Comparison of ENCODE assay signal across 1 cellular context in genomic region chr2:120398961-120399888, GRCh38.
A peak's percentile ranks its signal among the peaks of the same experiment; 100 is the strongest.
TF ChIP-seq lines count a peak whose summit lies in the region.

No MANE protein-coding gene starts in this region.

TF ChIP-seq in HepG2, 621 proteins besides CTCF, POLR2A, EP300 and RAD21 (continued from another document and continues in another):
- peak; percentile 91; the same call in 1 of the 2 replicates for TF ChIP-seq PATZ1 (CRISPR knock-in tag; IDR thresholded peaks at IDR 0.05)
- TF ChIP-seq ZFP36L2 (CRISPR knock-in tag; IDR thresholded peaks at IDR 0.05) = peak; percentile 87; the same call in 1 of the 2 replicates
- TF ChIP-seq ARID4A (CRISPR knock-in tag; IDR thresholded peaks at IDR 0.05; ENCODE audit: borderline replicate concordance) = no peak
- peak; percentile 48; the same call in 1 of the 2 replicates for TF ChIP-seq ZNF281 (CRISPR knock-in tag; IDR thresholded peaks at IDR 0.05; ENCODE audit: borderline replicate concordance)
- TF ChIP-seq FLYWCH1 (CRISPR knock-in tag; IDR thresholded peaks at IDR 0.05) = no peak
- no peak for TF ChIP-seq CENPX (CRISPR knock-in tag; IDR thresholded peaks at IDR 0.05)
- peak; percentile 32; the same call in 1 of the 2 replicates for TF ChIP-seq DR1 (CRISPR knock-in tag; IDR thresholded peaks at IDR 0.05)
- TF ChIP-seq BRCA1 (CRISPR knock-in tag; IDR thresholded peaks at IDR 0.05) = no peak
- TF ChIP-seq SALL1 (CRISPR knock-in tag; IDR thresholded peaks at IDR 0.05) = peak; percentile 85
- TF ChIP-seq PITX1 (CRISPR knock-in tag; IDR thresholded peaks at IDR 0.05) = peak; percentile 66
- TF ChIP-seq SRY (CRISPR knock-in tag; IDR thresholded peaks at IDR 0.05) = no peak; the same call in none of the 2 replicates
- peak; percentile 89; the same call in 1 of the 2 replicates for TF ChIP-seq CBX5 (CRISPR knock-in tag; IDR thresholded peaks at IDR 0.05; ENCODE audit: borderline replicate concordance)
- no peak for TF ChIP-seq ZNF234 (CRISPR knock-in tag; conservative IDR thresholded peaks at IDR 0.05)
- TF ChIP-seq ZZZ3 (CRISPR knock-in tag; IDR thresholded peaks at IDR 0.05; ENCODE audit: borderline replicate concordance) = no peak
- TF ChIP-seq ATF4 (CRISPR knock-in tag; IDR thresholded peaks at IDR 0.05) = no peak
- peak; percentile 46; the same call in 1 of the 2 replicates for TF ChIP-seq ATF7-NPFF (CRISPR knock-in tag; IDR thresholded peaks at IDR 0.05; ENCODE audit: low read depth)
- no peak for TF ChIP-seq SMAD1 (CRISPR knock-in tag; IDR thresholded peaks at IDR 0.05; ENCODE audit: borderline replicate concordance, low read depth)
- TF ChIP-seq, protein P1, sequence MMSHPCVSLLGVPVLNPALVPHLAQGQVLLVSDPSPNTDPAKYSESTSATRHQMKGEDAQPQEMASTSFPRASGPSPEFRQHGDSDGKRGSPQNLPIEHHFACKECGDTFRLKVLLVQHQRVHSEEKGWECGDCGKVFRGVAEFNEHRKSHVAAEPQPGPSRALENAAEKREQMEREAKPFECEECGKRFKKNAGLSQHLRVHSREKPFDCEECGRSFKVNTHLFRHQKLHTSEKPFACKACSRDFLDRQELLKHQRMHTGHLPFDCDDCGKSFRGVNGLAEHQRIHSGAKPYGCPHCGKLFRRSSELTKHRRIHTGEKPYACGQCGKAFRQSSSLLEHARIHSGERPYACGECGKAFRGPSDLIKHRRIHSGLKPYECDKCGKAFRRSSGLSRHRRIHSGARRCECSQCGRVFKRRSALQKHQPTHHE (CRISPR knock-in tag; IDR thresholded peaks at IDR 0.05; ENCODE audit: borderline replicate concordance) = peak; percentile 80; the same call in 1 of the 2 replicates
- no peak; the same call in 1 of the 2 replicates for TF ChIP-seq ARHGAP35 (CRISPR knock-in tag; IDR thresholded peaks at IDR 0.05; ENCODE audit: borderline replicate concordance)
- no peak for TF ChIP-seq SRSF9 (IDR thresholded peaks at IDR 0.05; ENCODE audit: borderline replicate concordance, insufficient read depth, low read depth, low read length, poor library complexity, severe bottlenecking)
- peak; percentile 100 for TF ChIP-seq ZNF205 (CRISPR knock-in tag; IDR thresholded peaks at IDR 0.05)
- peak; percentile 70; the same call in 1 of the 2 replicates for TF ChIP-seq DMAP1 (CRISPR knock-in tag; IDR thresholded peaks at IDR 0.05)
- TF ChIP-seq, protein P2, sequence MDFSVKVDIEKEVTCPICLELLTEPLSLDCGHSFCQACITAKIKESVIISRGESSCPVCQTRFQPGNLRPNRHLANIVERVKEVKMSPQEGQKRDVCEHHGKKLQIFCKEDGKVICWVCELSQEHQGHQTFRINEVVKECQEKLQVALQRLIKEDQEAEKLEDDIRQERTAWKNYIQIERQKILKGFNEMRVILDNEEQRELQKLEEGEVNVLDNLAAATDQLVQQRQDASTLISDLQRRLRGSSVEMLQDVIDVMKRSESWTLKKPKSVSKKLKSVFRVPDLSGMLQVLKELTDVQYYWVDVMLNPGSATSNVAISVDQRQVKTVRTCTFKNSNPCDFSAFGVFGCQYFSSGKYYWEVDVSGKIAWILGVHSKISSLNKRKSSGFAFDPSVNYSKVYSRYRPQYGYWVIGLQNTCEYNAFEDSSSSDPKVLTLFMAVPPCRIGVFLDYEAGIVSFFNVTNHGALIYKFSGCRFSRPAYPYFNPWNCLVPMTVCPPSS (IDR thresholded peaks at IDR 0.05) = no peak
- no peak for TF ChIP-seq ZNF674 (CRISPR knock-in tag; IDR thresholded peaks at IDR 0.05; ENCODE audit: low read depth)
- TF ChIP-seq AGO1 (IDR thresholded peaks at IDR 0.05; ENCODE audit: low read depth, low read length, poor library complexity, severe bottlenecking) = no peak
- TF ChIP-seq MAX (IDR thresholded peaks at IDR 0.05) = peak; percentile 88
- TF ChIP-seq SMARCC2 (IDR thresholded peaks at IDR 0.05) = no peak
- no peak for TF ChIP-seq ZNF749 (CRISPR knock-in tag; IDR thresholded peaks at IDR 0.05; ENCODE audit: borderline replicate concordance)
- TF ChIP-seq ZBTB8A (CRISPR knock-in tag; IDR thresholded peaks at IDR 0.05; ENCODE audit: borderline replicate concordance, low read depth) = no peak
- no peak for TF ChIP-seq SIN3A (IDR thresholded peaks at IDR 0.05; ENCODE audit: borderline replicate concordance, low read depth, low read length)
- TF ChIP-seq MAFK (conservative IDR thresholded peaks at IDR 0.05 in 1 of 2, IDR thresholded peaks at IDR 0.05 in 1 of 2; ENCODE audit: low read length in 2 of 2) = no peak
- TF ChIP-seq ZBTB7A (CRISPR knock-in tag; IDR thresholded peaks at IDR 0.05) = no peak
- no peak for TF ChIP-seq ZNF24 (IDR thresholded peaks at IDR 0.05)
- peak; percentile 83; the same call in 1 of the 2 replicates for TF ChIP-seq ZNF816 (CRISPR knock-in tag; IDR thresholded peaks at IDR 0.05; ENCODE audit: borderline replicate concordance)
- TF ChIP-seq, protein P3, sequence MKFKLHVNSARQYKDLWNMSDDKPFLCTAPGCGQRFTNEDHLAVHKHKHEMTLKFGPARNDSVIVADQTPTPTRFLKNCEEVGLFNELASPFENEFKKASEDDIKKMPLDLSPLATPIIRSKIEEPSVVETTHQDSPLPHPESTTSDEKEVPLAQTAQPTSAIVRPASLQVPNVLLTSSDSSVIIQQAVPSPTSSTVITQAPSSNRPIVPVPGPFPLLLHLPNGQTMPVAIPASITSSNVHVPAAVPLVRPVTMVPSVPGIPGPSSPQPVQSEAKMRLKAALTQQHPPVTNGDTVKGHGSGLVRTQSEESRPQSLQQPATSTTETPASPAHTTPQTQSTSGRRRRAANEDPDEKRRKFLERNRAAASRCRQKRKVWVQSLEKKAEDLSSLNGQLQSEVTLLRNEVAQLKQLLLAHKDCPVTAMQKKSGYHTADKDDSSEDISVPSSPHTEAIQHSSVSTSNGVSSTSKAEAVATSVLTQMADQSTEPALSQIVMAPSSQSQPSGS (CRISPR knock-in tag; IDR thresholded peaks at IDR 0.05) = peak; percentile 70; the same call in 1 of the 2 replicates
- TF ChIP-seq ZBTB7B (CRISPR knock-in tag; IDR thresholded peaks at IDR 0.05) = peak; percentile 89
- TF ChIP-seq ZNF512B (CRISPR knock-in tag; IDR thresholded peaks at IDR 0.05; ENCODE audit: borderline replicate concordance) = 0 out of 2 replicates have a peak, but pooled peaks have one; percentile 29
- no peak for TF ChIP-seq EED (CRISPR knock-in tag; IDR thresholded peaks at IDR 0.05)
- TF ChIP-seq, protein P4, sequence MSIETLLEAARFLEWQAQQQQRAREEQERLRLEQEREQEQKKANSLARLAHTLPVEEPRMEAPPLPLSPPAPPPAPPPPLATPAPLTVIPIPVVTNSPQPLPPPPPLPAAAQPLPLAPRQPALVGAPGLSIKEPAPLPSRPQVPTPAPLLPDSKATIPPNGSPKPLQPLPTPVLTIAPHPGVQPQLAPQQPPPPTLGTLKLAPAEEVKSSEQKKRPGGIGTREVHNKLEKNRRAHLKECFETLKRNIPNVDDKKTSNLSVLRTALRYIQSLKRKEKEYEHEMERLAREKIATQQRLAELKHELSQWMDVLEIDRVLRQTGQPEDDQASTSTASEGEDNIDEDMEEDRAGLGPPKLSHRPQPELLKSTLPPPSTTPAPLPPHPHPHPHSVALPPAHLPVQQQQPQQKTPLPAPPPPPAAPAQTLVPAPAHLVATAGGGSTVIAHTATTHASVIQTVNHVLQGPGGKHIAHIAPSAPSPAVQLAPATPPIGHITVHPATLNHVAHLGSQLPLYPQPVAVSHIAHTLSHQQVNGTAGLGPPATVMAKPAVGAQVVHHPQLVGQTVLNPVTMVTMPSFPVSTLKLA (IDR thresholded peaks at IDR 0.05) = no peak
- TF ChIP-seq BHLHE40 (IDR thresholded peaks at IDR 0.05; ENCODE audit: low read length) = peak; percentile 90
- no peak for TF ChIP-seq SRSF4 (IDR thresholded peaks at IDR 0.05; ENCODE audit: low read depth, low read length, poor library complexity, severe bottlenecking)
- peak; percentile 53; the same call in 1 of the 2 replicates for TF ChIP-seq BRD4 (CRISPR knock-in tag; IDR thresholded peaks at IDR 0.05)
- TF ChIP-seq ZNF143 (CRISPR knock-in tag; IDR thresholded peaks at IDR 0.05) = 0 out of 2 replicates have a peak, but pooled peaks have one; percentile 42
